Comparison of ENCODE assay signal across 2 cellular contexts in the genomic region with DNA sequence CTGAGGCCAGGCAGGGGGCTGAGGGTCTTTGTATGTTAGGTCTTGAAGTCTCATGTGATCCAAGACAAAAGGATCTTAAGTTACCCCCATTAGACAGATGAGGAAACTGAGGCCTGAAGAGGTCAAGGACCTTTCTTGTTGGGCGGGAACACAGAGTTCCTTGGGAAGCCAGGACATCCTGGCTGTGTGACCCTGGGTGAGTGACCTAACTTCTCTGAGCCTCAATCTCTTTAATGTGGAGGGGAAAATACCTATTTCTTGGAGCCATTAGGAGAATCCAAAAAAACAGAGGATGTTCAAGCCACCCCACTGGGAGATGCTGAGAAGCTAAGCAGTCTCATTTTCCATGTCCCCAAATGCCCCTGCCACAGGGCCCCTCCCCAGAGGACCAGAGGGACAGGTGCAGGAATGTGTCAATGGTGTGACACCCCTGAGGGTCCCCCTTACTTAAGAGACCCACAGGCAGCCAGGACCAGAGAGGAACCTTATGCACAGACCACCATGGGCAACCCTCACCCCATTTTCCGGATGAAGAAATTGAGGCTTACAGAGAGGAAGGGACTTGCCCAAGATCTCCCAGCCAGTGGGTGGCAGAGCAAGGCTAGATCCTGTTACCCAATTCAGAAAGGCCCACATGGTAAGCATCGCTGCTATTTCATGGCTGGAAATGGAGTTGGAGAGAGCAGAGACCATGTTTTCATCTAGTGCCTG.
TF ChIP-seq lines count a peak whose summit lies in the region.

No MANE protein-coding gene starts in this region.

TF ChIP-seq in WTC11, 78 proteins besides CTCF, POLR2A, EP300 and RAD21:
- TF ChIP-seq HMGA2 (CRISPR knock-in tag; IDR thresholded peaks at IDR 0.05) (no peak), ZNF317 (CRISPR knock-in tag; IDR thresholded peaks at IDR 0.05; ENCODE audit: borderline replicate concordance, low read depth) (no peak), TP53 (CRISPR knock-in tag; IDR thresholded peaks at IDR 0.05) (no peak)
- TF ChIP-seq, protein P1, sequence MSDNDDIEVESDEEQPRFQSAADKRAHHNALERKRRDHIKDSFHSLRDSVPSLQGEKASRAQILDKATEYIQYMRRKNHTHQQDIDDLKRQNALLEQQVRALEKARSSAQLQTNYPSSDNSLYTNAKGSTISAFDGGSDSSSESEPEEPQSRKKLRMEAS (CRISPR knock-in tag; IDR thresholded peaks at IDR 0.05), result no peak
TF ChIP-seq in WTC11: peak in this region for 0.

TF ChIP-seq in HEK293T, 16 proteins besides CTCF, POLR2A, EP300 and RAD21:
- TF ChIP-seq HDGF (IDR thresholded peaks at IDR 0.05; ENCODE audit: borderline replicate concordance) (no peak), BHLHE40 (IDR thresholded peaks at IDR 0.05; ENCODE audit: borderline replicate concordance) (no peak), SUZ12 (IDR thresholded peaks at IDR 0.05) (no peak), ELF4 (IDR thresholded peaks at IDR 0.05) (no peak), NFRKB (IDR thresholded peaks at IDR 0.05) (no peak), FOXA1 (IDR thresholded peaks at IDR 0.05) (no peak), FOXM1 (IDR thresholded peaks at IDR 0.05; ENCODE audit: borderline replicate concordance) (no peak), ZNF384 (IDR thresholded peaks at IDR 0.05) (no peak), TARDBP (IDR thresholded peaks at IDR 0.05) (no peak), SP1 (IDR thresholded peaks at IDR 0.05) (no peak), CTBP1 (IDR thresholded peaks at IDR 0.05; ENCODE audit: borderline replicate concordance) (no peak), FOXK2 (IDR thresholded peaks at IDR 0.05) (no peak), L3MBTL2 (conservative IDR thresholded peaks at IDR 0.05) (no peak), ARNT (IDR thresholded peaks at IDR 0.05) (no peak)
- TF ChIP-seq, protein P2, sequence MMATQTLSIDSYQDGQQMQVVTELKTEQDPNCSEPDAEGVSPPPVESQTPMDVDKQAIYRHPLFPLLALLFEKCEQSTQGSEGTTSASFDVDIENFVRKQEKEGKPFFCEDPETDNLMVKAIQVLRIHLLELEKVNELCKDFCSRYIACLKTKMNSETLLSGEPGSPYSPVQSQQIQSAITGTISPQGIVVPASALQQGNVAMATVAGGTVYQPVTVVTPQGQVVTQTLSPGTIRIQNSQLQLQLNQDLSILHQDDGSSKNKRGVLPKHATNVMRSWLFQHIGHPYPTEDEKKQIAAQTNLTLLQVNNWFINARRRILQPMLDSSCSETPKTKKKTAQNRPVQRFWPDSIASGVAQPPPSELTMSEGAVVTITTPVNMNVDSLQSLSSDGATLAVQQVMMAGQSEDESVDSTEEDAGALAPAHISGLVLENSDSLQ (IDR thresholded peaks at IDR 0.05), result no peak
